22 cellular contexts compared by ENCODE assay signal in the genomic region with DNA sequence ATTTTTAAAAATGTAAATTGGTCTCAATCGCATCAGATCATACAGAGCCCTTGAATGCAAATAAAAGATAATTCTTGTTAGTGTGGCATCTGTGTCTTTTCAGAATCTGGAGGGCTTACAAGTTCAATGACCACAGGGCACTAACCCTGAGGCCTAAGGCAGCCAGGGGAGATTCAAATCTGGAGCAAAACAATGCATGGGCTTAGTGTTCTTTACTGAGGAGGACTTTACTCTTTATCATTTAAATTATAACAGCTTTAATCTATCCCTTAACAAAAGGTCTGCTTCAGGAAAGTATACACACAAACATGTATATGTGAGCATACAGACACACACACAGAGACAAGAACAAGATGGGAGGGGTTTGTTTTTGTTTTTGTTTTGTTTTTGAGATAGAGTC. TPM values are rescaled to one million over a fixed set of nuclear protein-coding genes. Genes with fewer than 3 reads are reported as not detected.
"Had no signal": no experiment of that assay in that cellular context is flagged by ENCODE, and none has a peak within 500 bp of the region (broad histone marks: within the 10 kb centered on the region; RNA-seq: fewer than 3 reads in every experiment).

No MANE protein-coding gene starts in this region.

- H3K36me3 Mint-ChIP-seq: naive thymus-derived CD8-positive, alpha-beta T cell; stimulated activated memory B cell treated with anti-CD40 and anti-IgM and Interleukin-4, amounts not matched to agents 10 μg/mL and 1 μg/mL and 100 μg/mL, for 72 hours had no signal

- H3K9me3 ChIP-seq: heart left ventricle, mucosa of descending colon, neutrophil, psoas muscle, spleen, tibial artery, upper lobe of right lung, vagina had no signal

- ATAC-seq: heart left ventricle; left colon; mucosa of descending colon; naive thymus-derived CD8-positive, alpha-beta T cell; psoas muscle; sciatic nerve; stimulated activated memory B cell treated with anti-CD40 and anti-IgM and Interleukin-4, amounts not matched to agents 10 μg/mL and 1 μg/mL and 100 μg/mL, for 72 hours; upper lobe of right lung had no signal

- H3K4me3 ChIP-seq: dorsolateral prefrontal cortex, heart left ventricle, mucosa of descending colon, psoas muscle, spleen, tibial artery, upper lobe of right lung, vagina had no signal

- H3K4me1 Mint-ChIP-seq: stimulated activated memory B cell treated with anti-CD40 and anti-IgM and Interleukin-4, amounts not matched to agents 10 μg/mL and 1 μg/mL and 100 μg/mL, for 72 hours had no signal

- H3K4me1 ChIP-seq: heart left ventricle, psoas muscle, spleen, tibial artery, upper lobe of right lung, vagina had no signal

- H3K36me3 ChIP-seq: heart left ventricle, neutrophil, spleen, tibial artery, upper lobe of right lung, vagina had no signal

- H3K27me3 Mint-ChIP-seq: stimulated activated memory B cell treated with anti-CD40 and anti-IgM and Interleukin-4, amounts not matched to agents 10 μg/mL and 1 μg/mL and 100 μg/mL, for 72 hours had no signal

- H3K27me3 ChIP-seq: dorsolateral prefrontal cortex, neutrophil, spleen, tibial artery, upper lobe of right lung, vagina had no signal

- H3K4me3 Mint-ChIP-seq: naive thymus-derived CD8-positive, alpha-beta T cell; stimulated activated memory B cell treated with anti-CD40 and anti-IgM and Interleukin-4, amounts not matched to agents 10 μg/mL and 1 μg/mL and 100 μg/mL, for 72 hours; stimulated activated naive CD8-positive, alpha-beta T cell treated with anti-CD3 and anti-CD28 coated beads, Interleukin-15, Interleukin-2, amounts not matched to agents 100 ng/mL and 50 ng/mL, for 24 hours had no signal

- H3K9me3 Mint-ChIP-seq: naive thymus-derived CD8-positive, alpha-beta T cell; stimulated activated memory B cell treated with anti-CD40 and anti-IgM and Interleukin-4, amounts not matched to agents 10 μg/mL and 1 μg/mL and 100 μg/mL, for 72 hours; stimulated activated naive CD8-positive, alpha-beta T cell treated with anti-CD3 and anti-CD28 coated beads, Interleukin-15, Interleukin-2, amounts not matched to agents 100 ng/mL and 50 ng/mL, for 24 hours had no signal

- DNase-seq: dorsolateral prefrontal cortex; effector CD8-positive, alpha-beta T cell; foreskin melanocyte; heart left ventricle; hippocampal formation; left colon; mammary epithelial cell; mucosa of descending colon; naive thymus-derived CD8-positive, alpha-beta T cell; psoas muscle; retina; spleen; stimulated activated CD4-positive, alpha-beta T cell treated with anti-CD3 and anti-CD28 coated beads, Interleukin-15, amount 100 ng/mL, for 24 hours; stimulated activated CD4-positive, alpha-beta T cell treated with anti-CD3 and anti-CD28 coated beads, Interleukin-1b, Interleukin-23, amount 100 ng/mL, for 48 hours; stimulated activated CD4-positive, alpha-beta T cell treated with anti-CD3 and anti-CD28 coated beads, Interleukin-4, amount 100 ng/mL, for 24 hours; tibial artery; upper lobe of right lung had no signal

- H3K27ac Mint-ChIP-seq: stimulated activated memory B cell treated with anti-CD40 and anti-IgM and Interleukin-4, amounts not matched to agents 10 μg/mL and 1 μg/mL and 100 μg/mL, for 72 hours had no signal

- H3K27ac ChIP-seq: dorsolateral prefrontal cortex, heart left ventricle, psoas muscle, spleen, tibial artery, upper lobe of right lung, vagina had no signal

RNA-seq across cellular contexts. Expression of gene NSUN7, which starts 51.0 kb away (rescaled TPM):
- polyA plus RNA-seq: mammary epithelial cell; naive thymus-derived CD8-positive, alpha-beta T cell had no signal
